In genomic region chr16:84040823-84041391, GRCh38 we compare ENCODE assay signal across 14 cellular contexts. TPM values are rescaled to one million over a fixed set of nuclear protein-coding genes. Genes with fewer than 3 reads are reported as not detected.
DNase-seq lines count a peak whose midpoint lies in the region; ATAC-seq and TF ChIP-seq lines count a peak whose summit lies in the region.
"Had no signal": no experiment of that assay in that cellular context is flagged by ENCODE, and none has a peak within 500 bp of the region (broad histone marks: within the 10 kb centered on the region; RNA-seq: fewer than 3 reads in every experiment).

No MANE protein-coding gene starts in this region.

- H3K4me3 Mint-ChIP-seq in T-helper 17 cell, result no peak overlapping the region

- H3K36me3 Mint-ChIP-seq in T-helper 17 cell (ENCODE audit: low read depth), result peaks cover 2% of the 10 kb centered on the region

- intact Hi-C loops in Right ventricle myocardium inferior (cut with DNase I) (no loop called here), left ventricle myocardium inferior (cut with micrococcal nuclease) (no loop called here)

- no peaks in the 10 kb centered on the region for H3K36me3 ChIP-seq in left ventricle myocardium inferior
- H3K36me3 ChIP-seq: BLaER1, right lobe of liver, tibial nerve, WERI-Rb-1 had no signal

- no peak overlapping the region for H3K27ac Mint-ChIP-seq in T-helper 17 cell

- H3K4me1 ChIP-seq in left ventricle myocardium inferior, result peaks cover 16% of the 10 kb centered on the region
- H3K4me1 ChIP-seq: right lobe of liver had no signal

- peaks cover 4% of the 10 kb centered on the region for H3K4me1 Mint-ChIP-seq in T-helper 17 cell

- no peak overlapping the region for H3K27ac ChIP-seq in left ventricle myocardium inferior (replicated peaks)
- H3K27ac ChIP-seq: BLaER1, right lobe of liver, tibial nerve, WERI-Rb-1 had no signal

- H3K9me3 ChIP-seq in left ventricle myocardium inferior (replicated peaks) (peaks cover 8% of the 10 kb centered on the region), T-helper 17 cell (ENCODE audit: control insufficient read depth, low read length, poor library complexity, severe bottlenecking) (no peaks in the 10 kb centered on the region)
- H3K9me3 ChIP-seq: right lobe of liver had no signal

- ATAC-seq in Right ventricle myocardium inferior (no peak), GM18858 (IDR thresholded peaks at IDR 0.05; ENCODE audit: unreplicated experiment) (no peak), T-helper 17 cell (no peak)
- ATAC-seq: HepG2, right lobe of liver had no signal

- H3K4me3 ChIP-seq in left ventricle myocardium inferior (no peak overlapping the region), foreskin fibroblast (ENCODE audit: low read depth in 1 of 2, low read length in 2 of 2) (no peak overlapping the region)
- H3K4me3 ChIP-seq: BLaER1, right lobe of liver, tibial nerve had no signal

- H3K27me3 ChIP-seq in left ventricle myocardium inferior (ENCODE audit: low read depth), result peaks cover 32% of the 10 kb centered on the region
- H3K27me3 ChIP-seq: BLaER1, right lobe of liver had no signal

- H3K27me3 Mint-ChIP-seq in T-helper 17 cell, result peaks cover 4% of the 10 kb centered on the region

- DNase-seq in Right ventricle myocardium inferior (ENCODE audit: missing footprints), result peak; percentile 67
- no peak for DNase-seq in left ventricle myocardium inferior
- peak; percentile 85 for DNase-seq in RPMI7951 (ENCODE audit: low read depth)
- DNase-seq in foreskin fibroblast, result peak; percentile 53 to 83
- peak; percentile 34 for DNase-seq in superior temporal gyrus (ENCODE audit: extremely low spot score)
- DNase-seq in stimulated activated CD4-positive, alpha-beta T cell treated with anti-CD3 and anti-CD28 coated beads, Interleukin-1b, Interleukin-23, amount 100 ng/mL, for 48 hours, result no peak
- no peak for DNase-seq in T-helper 17 cell
- DNase-seq: NCI-H2081 treated with DMSO at 0.1 percent for 48 hours, WERI-Rb-1 had no signal

- TF ChIP-seq CTCF in left ventricle myocardium inferior (IDR thresholded peaks at IDR 0.05; ENCODE audit: borderline replicate concordance), result no peak
- no peak for TF ChIP-seq CTCF in foreskin fibroblast (IDR thresholded peaks at IDR 0.05; ENCODE audit: low read depth, low read length)

RNA-seq across cellular contexts. Expression of gene SLC38A8, which starts 1.7 kb away (rescaled TPM):
- total RNA-seq in Right ventricle myocardium inferior, result 3.1 TPM
- total RNA-seq in left ventricle myocardium inferior, result not detected
- not detected in 2 replicates for total RNA-seq in RPMI7951 (2014; rRNA removed; shearing (Covaris generic))
- total RNA-seq in T-helper 17 cell, result not detected
- total RNA-seq: right lobe of liver, tibial nerve had no signal

Comparison
In these comparisons a context has a peak if more than half of its experiments do, and no peak if none do; other contexts are left out.
1. DNase-seq: peak in Right ventricle myocardium inferior (single experiment), RPMI7951 (single experiment), foreskin fibroblast (2 of 2) and superior temporal gyrus (single experiment); none in left ventricle myocardium inferior (single experiment), stimulated activated CD4-positive, alpha-beta T cell treated with anti-CD3 and anti-CD28 coated beads, Interleukin-1b, Interleukin-23, amount 100 ng/mL, for 48 hours (single experiment) and T-helper 17 cell (0 of 3).